ENCODE assay signal across 25 cellular contexts in the genomic region with DNA sequence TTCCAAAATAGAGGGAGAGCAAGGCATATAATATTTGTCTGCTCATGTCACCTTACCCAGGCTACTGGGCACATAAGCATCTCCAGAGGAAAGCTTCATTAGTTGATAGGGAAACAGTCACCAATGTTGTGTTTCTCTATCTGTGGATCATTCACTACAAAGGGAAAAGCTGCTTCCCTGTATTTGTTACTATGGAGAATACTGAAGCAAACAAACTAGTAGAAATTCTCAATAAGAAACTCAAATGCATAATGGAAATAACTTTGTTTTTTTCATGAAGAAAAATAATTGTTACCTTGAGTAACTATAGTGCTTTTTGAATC.
DNase-seq lines count a peak whose midpoint lies in the region; ATAC-seq, FAIRE-seq and TF ChIP-seq lines count a peak whose summit lies in the region.
"Had no signal": no experiment of that assay in that cellular context is flagged by ENCODE, and none has a peak within 500 bp of the region (broad histone marks: within the 10 kb centered on the region; RNA-seq: fewer than 3 reads in every experiment).

No MANE protein-coding gene starts in this region.

- H3K4me3 ChIP-seq in body of pancreas (no peak overlapping the region), liver (ENCODE audit: low read depth in 1 of 3, low read length in 3 of 3) (no peak overlapping the region), stomach (no peak overlapping the region)

- TF ChIP-seq POLR2A in body of pancreas (IDR thresholded peaks at IDR 0.05) (no peak), stomach (IDR thresholded peaks at IDR 0.05) (no peak)

- DNase-seq in DMS53 (lab: John Stamatoyannopoulos, UW) (peak; percentile 76), DMS53 treated with DMSO at 0.1 percent for 48 hours (lab: John Stamatoyannopoulos, UW; ENCODE audit: unreplicated experiment) (no peak), body of pancreas (no peak), stomach (no peak), cortex of kidney (lab: John Stamatoyannopoulos, UW) (no peak), GM19239 (ENCODE audit: insufficient read length, low spot score) (no peak)
- DNase-seq: 8988T; activated CD4-positive, alpha-beta T cell treated with anti-CD3 and anti-CD28 coated beads for 36 hours; activated gamma-delta T cell treated with Interleukin-2 at 50 U/mL for 16 hours; activated naive CD8-positive, alpha-beta T cell treated with anti-CD3 and anti-CD28 coated beads, Interleukin-2, amount 50 U/mL, for 24 hours; activated T-cell treated with anti-CD3 and anti-CD28 coated beads, Interleukin-2, amount 50 U/mL, for 1 hour; effector memory CD4-positive, alpha-beta T cell; foreskin melanocyte; H7; NCI-H1048; NCI-H187 treated with DMSO at 0.1 percent for 48 hours; NCI-H526 treated with DMSO at 0.1 percent for 48 hours; RPMI8226; SK-N-SH; stimulated activated CD4-positive, alpha-beta T cell treated with anti-CD3 and anti-CD28 coated beads, Interleukin-15, amount 100 ng/mL, for 24 hours; T-helper 17 cell had no signal

- H3K27ac ChIP-seq in body of pancreas (peak overlapping the region; percentile 44 to 66 (median 55)), liver (ENCODE audit: low read depth in 1 of 2, low read length in 2 of 2) (peak overlapping the region; percentile 76 to 77), stomach (peak overlapping the region in 4 of 5 donors; percentile 5 to 63 (median 44))

- H3K4me1 ChIP-seq in body of pancreas (peaks cover 27% of the 10 kb centered on the region), liver (ENCODE audit: control insufficient read depth in 4 of 4, insufficient read depth in 4 of 4, low read length in 3 of 4) (peaks cover 6 to 31% (median 19%) of the 10 kb centered on the region in 4 donors), stomach (peaks cover 0 to 31% (median 21%) of the 10 kb centered on the region in 4 donors)

- H3K27me3 ChIP-seq in body of pancreas (no peaks in the 10 kb centered on the region), liver (ENCODE audit: control insufficient read depth in 4 of 4, insufficient read depth in 4 of 4, low read length in 3 of 4) (no peaks in the 10 kb centered on the region), stomach (no peaks in the 10 kb centered on the region)

- no peak for TF ChIP-seq EP300 in stomach (IDR thresholded peaks at IDR 0.05)

- no peak for TF ChIP-seq RAD21 in liver (IDR thresholded peaks at IDR 0.05)

- no peaks in the 10 kb centered on the region for H3K9me3 ChIP-seq in body of pancreas
- no peaks in the 10 kb centered on the region for H3K9me3 ChIP-seq in liver (ENCODE audit: control insufficient read depth in 4 of 4, low read length in 3 of 4)
- no peaks in the 10 kb centered on the region for H3K9me3 ChIP-seq in stomach
- H3K9me3 ChIP-seq: SK-N-SH had no signal

- TF ChIP-seq CTCF in body of pancreas (IDR thresholded peaks at IDR 0.05) (no peak), liver (IDR thresholded peaks at IDR 0.05; ENCODE audit: low read depth, low read length, missing input control) (no peak), stomach (IDR thresholded peaks at IDR 0.05) (no peak)

- no peaks in the 10 kb centered on the region for H3K36me3 ChIP-seq in body of pancreas (replicated peaks in 1 of 2; ENCODE audit: insufficient read depth in 1 of 2, low read depth in 2 of 2)
- H3K36me3 ChIP-seq in liver (ENCODE audit: control insufficient read depth in 4 of 4, insufficient read depth in 3 of 4, low read depth in 1 of 4, low read length in 3 of 4), result no peaks in the 10 kb centered on the region
- no peaks in the 10 kb centered on the region for H3K36me3 ChIP-seq in stomach

- FAIRE-seq in GM19239 (lab: Jason Lieb, UNC), result no peak
- FAIRE-seq: G401.6, keratinocyte had no signal

- H3K9ac ChIP-seq in liver (ENCODE audit: low read depth in 1 of 2, low read length in 2 of 2), result no peak overlapping the region
- H3K9ac ChIP-seq: SK-N-SH had no signal

- intact Hi-C loops in body of pancreas (cut with DNase I) (no loop called here), stomach (cut with DNase I; ENCODE audit: low total_unique reads) (no loop called here)

- ATAC-seq in body of pancreas (peak; percentile 51), HG02678 (IDR thresholded peaks at IDR 0.05; ENCODE audit: unreplicated experiment) (no peak)
- ATAC-seq: activated CD4-positive, alpha-beta T cell treated with anti-CD3 and anti-CD28 coated beads for 36 hours; activated naive CD8-positive, alpha-beta T cell treated with anti-CD3 and anti-CD28 coated beads, Interleukin-2, amount 50 U/mL, for 24 hours; T-helper 17 cell had no signal

TF ChIP-seq in liver, 16 proteins besides CTCF, POLR2A, EP300 and RAD21:
- TF ChIP-seq, protein P1, sequence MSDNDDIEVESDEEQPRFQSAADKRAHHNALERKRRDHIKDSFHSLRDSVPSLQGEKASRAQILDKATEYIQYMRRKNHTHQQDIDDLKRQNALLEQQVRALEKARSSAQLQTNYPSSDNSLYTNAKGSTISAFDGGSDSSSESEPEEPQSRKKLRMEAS (IDR thresholded peaks at IDR 0.05), result no peak
- TF ChIP-seq SP1 (IDR thresholded peaks at IDR 0.05), result peak; percentile 6
